Comparison of ENCODE assay signal across 13 cellular contexts in the genomic region with DNA sequence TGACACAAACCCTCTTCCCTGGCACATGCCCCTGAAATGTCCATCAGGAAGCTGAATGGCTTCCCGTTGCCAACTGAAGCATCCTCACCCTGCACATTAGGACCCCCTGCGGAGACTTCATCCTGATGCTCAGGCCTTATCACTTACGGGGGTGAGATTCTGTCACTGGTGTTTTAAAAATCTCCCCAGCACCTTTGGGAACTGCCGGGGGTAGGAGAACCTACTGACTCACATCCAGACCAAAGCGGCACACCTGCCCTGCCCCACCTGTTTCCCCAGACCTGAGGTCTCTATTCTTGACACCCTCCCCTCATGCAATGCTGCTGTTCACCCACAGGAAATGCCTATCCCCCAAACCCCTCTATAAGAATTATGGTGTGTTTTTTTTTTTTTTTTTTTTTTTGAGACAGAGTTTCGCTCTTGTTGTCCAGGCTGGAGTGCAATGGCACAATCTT.
A peak's percentile ranks its signal among the peaks of the same experiment; 100 is the strongest.
DNase-seq lines count a peak whose midpoint lies in the region; ATAC-seq lines count a peak whose summit lies in the region.
"Had no signal": no experiment of that assay in that cellular context is flagged by ENCODE, and none has a peak within 500 bp of the region (broad histone marks: within the 10 kb centered on the region; RNA-seq: fewer than 3 reads in every experiment).

No MANE protein-coding gene starts in this region.

- H3K27me3 Mint-ChIP-seq in T-helper 2 cell treated with Interferon-gamma antibody and Interleukin-4, amounts not matched to agents 5 μg/mL and 100 μg/mL, for 36 hours (ENCODE audit: low read depth): no peaks in the 10 kb centered on the region
- H3K27me3 Mint-ChIP-seq: dendritic cell treated with granulocyte-macrophage colony-stimulating factor and Interleukin-4, amounts not matched to agents 40 ng/mL and 50 ng/mL, for 4 days had no signal

- DNase-seq in stimulated activated CD4-positive, alpha-beta T cell treated with anti-CD3 and anti-CD28 coated beads, Interleukin-15, amount 100 ng/mL, for 24 hours: peak; percentile 29
- no peak for DNase-seq in stimulated activated CD4-positive, alpha-beta T cell treated with anti-CD3 and anti-CD28 coated beads, Interleukin-12 subunit alpha, Interleukin-12 subunit beta, amount 100 ng/mL, for 4 hours
- no peak for DNase-seq in T-helper 2 cell treated with Interferon-gamma antibody and Interleukin-4, amounts not matched to agents 5 μg/mL and 100 μg/mL, for 36 hours (ENCODE audit: low spot score)
- peak; percentile 21 for DNase-seq in effector CD8-positive, alpha-beta T cell (lab: John Stamatoyannopoulos, UW)
- no peak for DNase-seq in nucleus accumbens (lab: John Stamatoyannopoulos, UW)
- DNase-seq: BE2C, GM23248, MM.1S, SIG-M5 had no signal

- H3K36me3 Mint-ChIP-seq in T-helper 2 cell treated with Interferon-gamma antibody and Interleukin-4, amounts not matched to agents 5 μg/mL and 100 μg/mL, for 36 hours (ENCODE audit: low read depth): peaks cover 90% of the 10 kb centered on the region

- H3K4me3 Mint-ChIP-seq in T-helper 2 cell treated with Interferon-gamma antibody and Interleukin-4, amounts not matched to agents 5 μg/mL and 100 μg/mL, for 36 hours: peak overlapping the region; percentile 47
- H3K4me3 Mint-ChIP-seq: dendritic cell treated with granulocyte-macrophage colony-stimulating factor and Interleukin-4, amounts not matched to agents 40 ng/mL and 50 ng/mL, for 4 days had no signal

- H3K27ac Mint-ChIP-seq in T-helper 2 cell treated with Interferon-gamma antibody and Interleukin-4, amounts not matched to agents 5 μg/mL and 100 μg/mL, for 36 hours: peak overlapping the region; percentile 77
- H3K27ac Mint-ChIP-seq: dendritic cell treated with granulocyte-macrophage colony-stimulating factor and Interleukin-4, amounts not matched to agents 40 ng/mL and 50 ng/mL, for 4 days had no signal

- no peaks in the 10 kb centered on the region for H3K9me3 Mint-ChIP-seq in T-helper 2 cell treated with Interferon-gamma antibody and Interleukin-4, amounts not matched to agents 5 μg/mL and 100 μg/mL, for 36 hours
- H3K9me3 Mint-ChIP-seq: dendritic cell treated with granulocyte-macrophage colony-stimulating factor and Interleukin-4, amounts not matched to agents 40 ng/mL and 50 ng/mL, for 4 days had no signal

- peaks cover 71% of the 10 kb centered on the region for H3K4me1 Mint-ChIP-seq in T-helper 2 cell treated with Interferon-gamma antibody and Interleukin-4, amounts not matched to agents 5 μg/mL and 100 μg/mL, for 36 hours (ENCODE audit: low read depth)

- ATAC-seq in HG02642 (IDR thresholded peaks at IDR 0.05; ENCODE audit: poor library complexity, unreplicated experiment) (no peak), GM21619 (IDR thresholded peaks at IDR 0.05; ENCODE audit: unreplicated experiment) (no peak), HG02884 (IDR thresholded peaks at IDR 0.05; ENCODE audit: unreplicated experiment) (no peak)

Comparison
In these comparisons a context has a peak if more than half of its experiments do, and no peak if none do; other contexts are left out.
1. DNase-seq: peak in stimulated activated CD4-positive, alpha-beta T cell treated with anti-CD3 and anti-CD28 coated beads, Interleukin-15, amount 100 ng/mL, for 24 hours (single experiment) and effector CD8-positive, alpha-beta T cell (single experiment); none in stimulated activated CD4-positive, alpha-beta T cell treated with anti-CD3 and anti-CD28 coated beads, Interleukin-12 subunit alpha, Interleukin-12 subunit beta, amount 100 ng/mL, for 4 hours (single experiment), T-helper 2 cell treated with Interferon-gamma antibody and Interleukin-4, amounts not matched to agents 5 μg/mL and 100 μg/mL, for 36 hours (single experiment) and nucleus accumbens (0 of 56).